33 cellular contexts compared by ENCODE assay signal in the genomic region with DNA sequence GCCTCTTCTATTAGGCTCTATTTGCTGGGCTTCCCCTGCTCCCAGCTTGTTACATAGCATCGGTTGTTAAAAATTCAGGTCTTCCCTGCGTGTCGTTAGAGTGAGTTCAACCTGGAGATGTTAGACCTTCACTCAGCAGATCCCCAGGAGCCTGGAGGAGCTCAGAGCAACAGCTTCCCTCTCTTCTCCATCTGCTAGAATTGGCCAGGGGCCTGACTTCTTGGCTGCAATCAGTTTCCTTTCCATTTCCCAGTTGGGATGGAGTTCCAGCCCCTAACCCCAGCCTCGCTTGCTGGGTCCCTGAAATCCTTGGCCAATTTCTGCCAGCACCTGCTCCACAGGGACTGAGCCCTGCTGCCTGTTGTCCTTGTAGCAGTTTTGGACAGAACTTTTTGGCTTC. TPM values are rescaled to one million over a fixed set of nuclear protein-coding genes. Genes with fewer than 3 reads are reported as not detected.
"Had no signal": no experiment of that assay in that cellular context is flagged by ENCODE, and none has a peak within 500 bp of the region (broad histone marks: within the 10 kb centered on the region; RNA-seq: fewer than 3 reads in every experiment).

No MANE protein-coding gene starts in this region.

- ATAC-seq: activated naive CD4-positive, alpha-beta T cell treated with anti-CD3 and anti-CD28 coated beads, Interleukin-2, amount 50 U/mL, for 72 hours; effector memory CD8-positive, alpha-beta T cell; gastroesophageal sphincter had no signal

- H3K36me3 Mint-ChIP-seq: activated naive CD4-positive, alpha-beta T cell treated with anti-CD3 and anti-CD28 coated beads, Interleukin-2, amount 10 ng/mL, durations not matched to agents 7 days and 5 days; activated naive CD4-positive, alpha-beta T cell treated with anti-CD3 and anti-CD28 coated beads, Interleukin-2, amount 50 U/mL, for 72 hours; activated naive CD8-positive, alpha-beta T cell treated with anti-CD3 and anti-CD28 coated beads, Interleukin-2, amount 10 ng/mL, durations not matched to agents 7 days and 5 days had no signal

- H2AFZ ChIP-seq: hepatocyte had no signal

- H3K27ac ChIP-seq: brain microvascular endothelial cell, coronary artery, esophagus squamous epithelium, gastroesophageal sphincter, heart right ventricle, hepatocyte had no signal

- DNase-seq: activated CD4-positive, alpha-beta memory T cell treated with anti-CD3 and anti-CD28 coated beads, Interleukin-2, amount 10 ng/mL, durations not matched to agents 7 days and 5 days; activated CD4-positive, alpha-beta T cell treated with anti-CD3 and anti-CD28 coated beads for 1 hour; activated CD4-positive, alpha-beta T cell treated with anti-CD3 and anti-CD28 coated beads for 4 hours; activated CD4-positive, alpha-beta T cell treated with anti-CD3 and anti-CD28 coated beads, Interleukin-2, amount 10 ng/mL, durations not matched to agents 7 days and 5 days; activated CD4-positive, alpha-beta T cell treated with anti-CD3 and anti-CD28 coated beads, Interleukin-2, amount 50 U/mL, for 4 hours; activated gamma-delta T cell; activated naive CD4-positive, alpha-beta T cell; activated naive CD4-positive, alpha-beta T cell treated with anti-CD3 and anti-CD28 coated beads, Interleukin-2, amount 10 ng/mL, durations not matched to agents 7 days and 5 days; activated naive CD8-positive, alpha-beta T cell treated with anti-CD3 and anti-CD28 coated beads, Interleukin-2, amount 10 ng/mL, durations not matched to agents 7 days and 5 days; activated T-cell treated with anti-CD3 and anti-CD28 coated beads for 4 hours; activated T-cell treated with anti-CD3 and anti-CD28 coated beads, Interleukin-2, amount 50 U/mL, for 24 hours; activated T-cell treated with anti-CD3 and anti-CD28 coated beads, Interleukin-2, amount 50 U/mL, for 72 hours; anterior cingulate cortex; brain microvascular endothelial cell; effector CD4-positive, alpha-beta T cell; effector memory CD8-positive, alpha-beta T cell; erythroblast; esophagus squamous epithelium; foreskin melanocyte; heart right ventricle; T-helper 2 cell; T-helper 9 cell had no signal

- H3K4me2 ChIP-seq: hepatocyte had no signal

- H3K27ac Mint-ChIP-seq: activated CD4-positive, alpha-beta memory T cell treated with anti-CD3 and anti-CD28 coated beads, Interleukin-2, amount 10 ng/mL, durations not matched to agents 7 days and 5 days; activated CD4-positive, alpha-beta T cell treated with anti-CD3 and anti-CD28 coated beads, Interleukin-2, amount 10 ng/mL, durations not matched to agents 7 days and 5 days; activated naive CD4-positive, alpha-beta T cell treated with anti-CD3 and anti-CD28 coated beads, Interleukin-2, amount 10 ng/mL, durations not matched to agents 7 days and 5 days; activated naive CD4-positive, alpha-beta T cell treated with anti-CD3 and anti-CD28 coated beads, Interleukin-2, amount 50 U/mL, for 72 hours; activated naive CD8-positive, alpha-beta T cell treated with anti-CD3 and anti-CD28 coated beads, Interleukin-2, amount 10 ng/mL, durations not matched to agents 7 days and 5 days; activated T-cell treated with anti-CD3 and anti-CD28 coated beads, Interleukin-2, amount 50 U/mL, for 24 hours; activated T-cell treated with anti-CD3 and anti-CD28 coated beads, Interleukin-2, amount 50 U/mL, for 72 hours; dendritic cell treated with granulocyte-macrophage colony-stimulating factor and Interleukin-4, amounts not matched to agents 40 ng/mL and 50 ng/mL, for 4 days; effector memory CD8-positive, alpha-beta T cell had no signal

- H3K9me3 Mint-ChIP-seq: activated CD4-positive, alpha-beta memory T cell treated with anti-CD3 and anti-CD28 coated beads, Interleukin-2, amount 10 ng/mL, durations not matched to agents 7 days and 5 days; activated CD4-positive, alpha-beta T cell treated with anti-CD3 and anti-CD28 coated beads, Interleukin-2, amount 10 ng/mL, durations not matched to agents 7 days and 5 days; activated naive CD4-positive, alpha-beta T cell treated with anti-CD3 and anti-CD28 coated beads, Interleukin-2, amount 10 ng/mL, durations not matched to agents 7 days and 5 days; activated naive CD8-positive, alpha-beta T cell treated with anti-CD3 and anti-CD28 coated beads, Interleukin-2, amount 10 ng/mL, durations not matched to agents 7 days and 5 days; activated T-cell treated with anti-CD3 and anti-CD28 coated beads, Interleukin-2, amount 50 U/mL, for 24 hours; dendritic cell treated with granulocyte-macrophage colony-stimulating factor and Interleukin-4, amounts not matched to agents 40 ng/mL and 50 ng/mL, for 4 days; effector memory CD8-positive, alpha-beta T cell had no signal

- H3K4me1 Mint-ChIP-seq: activated CD4-positive, alpha-beta memory T cell treated with anti-CD3 and anti-CD28 coated beads, Interleukin-2, amount 10 ng/mL, durations not matched to agents 7 days and 5 days; activated CD4-positive, alpha-beta T cell treated with anti-CD3 and anti-CD28 coated beads, Interleukin-2, amount 10 ng/mL, durations not matched to agents 7 days and 5 days; activated naive CD4-positive, alpha-beta T cell treated with anti-CD3 and anti-CD28 coated beads, Interleukin-2, amount 10 ng/mL, durations not matched to agents 7 days and 5 days; activated naive CD8-positive, alpha-beta T cell treated with anti-CD3 and anti-CD28 coated beads, Interleukin-2, amount 10 ng/mL, durations not matched to agents 7 days and 5 days had no signal

- H3K4me3 Mint-ChIP-seq: activated CD4-positive, alpha-beta memory T cell treated with anti-CD3 and anti-CD28 coated beads, Interleukin-2, amount 10 ng/mL, durations not matched to agents 7 days and 5 days; activated CD4-positive, alpha-beta T cell treated with anti-CD3 and anti-CD28 coated beads, Interleukin-2, amount 10 ng/mL, durations not matched to agents 7 days and 5 days; activated naive CD4-positive, alpha-beta T cell treated with anti-CD3 and anti-CD28 coated beads, Interleukin-2, amount 10 ng/mL, durations not matched to agents 7 days and 5 days; activated naive CD8-positive, alpha-beta T cell treated with anti-CD3 and anti-CD28 coated beads, Interleukin-2, amount 10 ng/mL, durations not matched to agents 7 days and 5 days; activated T-cell treated with anti-CD3 and anti-CD28 coated beads, Interleukin-2, amount 50 U/mL, for 24 hours; activated T-cell treated with anti-CD3 and anti-CD28 coated beads, Interleukin-2, amount 50 U/mL, for 72 hours; dendritic cell treated with granulocyte-macrophage colony-stimulating factor and Interleukin-4, amounts not matched to agents 40 ng/mL and 50 ng/mL, for 4 days; effector memory CD8-positive, alpha-beta T cell had no signal

- H3K27me3 Mint-ChIP-seq: activated CD4-positive, alpha-beta T cell treated with anti-CD3 and anti-CD28 coated beads, Interleukin-2, amount 10 ng/mL, durations not matched to agents 7 days and 5 days; activated naive CD4-positive, alpha-beta T cell treated with anti-CD3 and anti-CD28 coated beads, Interleukin-2, amount 10 ng/mL, durations not matched to agents 7 days and 5 days; activated naive CD8-positive, alpha-beta T cell treated with anti-CD3 and anti-CD28 coated beads, Interleukin-2, amount 10 ng/mL, durations not matched to agents 7 days and 5 days; dendritic cell treated with granulocyte-macrophage colony-stimulating factor and Interleukin-4, amounts not matched to agents 40 ng/mL and 50 ng/mL, for 4 days had no signal

- H3K27me3 ChIP-seq: brain microvascular endothelial cell, esophagus squamous epithelium, gastroesophageal sphincter, heart right ventricle, hepatocyte had no signal

- H3K4me3 ChIP-seq: coronary artery, esophagus squamous epithelium, gastroesophageal sphincter, heart right ventricle, hepatocyte had no signal

- H3K9me3 ChIP-seq: esophagus squamous epithelium, gastroesophageal sphincter had no signal

- H3K36me3 ChIP-seq: brain microvascular endothelial cell, esophagus squamous epithelium, gastroesophageal sphincter, heart right ventricle had no signal

- H3K79me2 ChIP-seq: hepatocyte had no signal

- H3K4me1 ChIP-seq: esophagus squamous epithelium had no signal

RNA-seq across cellular contexts. Expression of gene MT1HL1, which starts 55.9 kb away (rescaled TPM):
- total RNA-seq: activated CD4-positive, alpha-beta memory T cell treated with anti-CD3 and anti-CD28 coated beads, Interleukin-2, amount 10 ng/mL, durations not matched to agents 7 days and 5 days; activated CD4-positive, alpha-beta T cell treated with anti-CD3 and anti-CD28 coated beads, Interleukin-2, amount 10 ng/mL, durations not matched to agents 7 days and 5 days; activated naive CD4-positive, alpha-beta T cell treated with anti-CD3 and anti-CD28 coated beads, Interleukin-2, amount 50 U/mL, for 72 hours; activated naive CD8-positive, alpha-beta T cell treated with anti-CD3 and anti-CD28 coated beads, Interleukin-2, amount 10 ng/mL, durations not matched to agents 7 days and 5 days; activated T-cell treated with anti-CD3 and anti-CD28 coated beads, Interleukin-2, amount 50 U/mL, for 72 hours; astrocyte; bronchial epithelial cell; esophagus squamous epithelium; fibroblast of lung; fibroblast of villous mesenchyme; gastroesophageal sphincter; glomerular endothelial cell; heart right ventricle; hepatocyte; T-helper 1 cell treated with Interleukin-12 subunit alpha and Interleukin-12 subunit beta and Interleukin-4 antibody, amounts not matched to agents 30 ng/mL and 1 ng/mL, for 36 hours had no signal
